10 cellular contexts compared by ENCODE assay signal in genomic region chr5:128227984-128228383, GRCh38.
A peak's percentile ranks its signal among the peaks of the same experiment; 100 is the strongest.
DNase-seq lines count a peak whose midpoint lies in the region; ATAC-seq and TF ChIP-seq lines count a peak whose summit lies in the region.
"Had no signal": no experiment of that assay in that cellular context is flagged by ENCODE, and none has a peak within 500 bp of the region (broad histone marks: within the 10 kb centered on the region; RNA-seq: fewer than 3 reads in every experiment).

No MANE protein-coding gene starts in this region.

- TF ChIP-seq CTCF in AG04450 (IDR thresholded peaks at IDR 0.05; ENCODE audit: low read depth, low read length) = no peak
- no peak for TF ChIP-seq CTCF in HFFc6 (IDR thresholded peaks at IDR 0.05)
- TF ChIP-seq CTCF in left lung (IDR thresholded peaks at IDR 0.05) = no peak

- H3K4me3 Mint-ChIP-seq in HFFc6 = no peak overlapping the region
- H3K4me3 Mint-ChIP-seq: neural progenitor cell had no signal

- peaks cover 15% of the 10 kb centered on the region for H3K4me1 Mint-ChIP-seq in HFFc6 (ENCODE audit: low read depth)

- POLR2A ChIA-PET in AG04450 (lab: Yijun Ruan, JAX) = no interaction called here

- no peaks in the 10 kb centered on the region for H3K9me3 ChIP-seq in AG04450 (ENCODE audit: control insufficient read depth, insufficient read depth, low read length)
- no peaks in the 10 kb centered on the region for H3K9me3 ChIP-seq in left lung

- intact Hi-C loops in left lung (cut with DNase I) = loop anchor here in 1 of 2 donors (10.0 kb wide), 1 partner anchor 617 kb away; no protein-coding TSS in a partner anchor

- no peaks in the 10 kb centered on the region for H3K9me3 Mint-ChIP-seq in HFFc6

- no peaks in the 10 kb centered on the region for H3K27me3 ChIP-seq in AG04450 (ENCODE audit: control insufficient read depth, insufficient read depth, low read length)
- H3K27me3 ChIP-seq in left lung = no peaks in the 10 kb centered on the region
- H3K27me3 ChIP-seq: neural progenitor cell had no signal

- H3K36me3 Mint-ChIP-seq in HFFc6 (ENCODE audit: low read depth) = no peaks in the 10 kb centered on the region
- H3K36me3 Mint-ChIP-seq: neural progenitor cell had no signal

- CTCF ChIA-PET in AG04450 (lab: Charles Lee) = interaction anchor here (1.3 to 1.8 kb wide), 2 partner anchors 15 to 271 kb away, joined by 5 to 6 read pairs; no protein-coding TSS in a partner anchor

- H3K27ac Mint-ChIP-seq in HFFc6 = no peak overlapping the region
- H3K27ac Mint-ChIP-seq: neural progenitor cell had no signal

- H3K4me3 ChIP-seq in AG04450 (ENCODE audit: low read depth, low read length) = no peak overlapping the region
- H3K4me3 ChIP-seq in left lung = no peak overlapping the region
- H3K4me3 ChIP-seq: neural progenitor cell had no signal

- peak; percentile 47 for DNase-seq in AG04450 (ENCODE audit: low read depth, low spot score)
- DNase-seq in HFFc6 = peak; percentile 69
- DNase-seq in astrocyte of the hippocampus (ENCODE audit: low read depth, low spot score) = peak; percentile 94
- DNase-seq in left lung = no peak
- no peak for DNase-seq in ecto neural progenitor cell (ENCODE audit: low spot score)
- DNase-seq in NCI-H526 (lab: John Stamatoyannopoulos, UW) = no peak
- DNase-seq: RPMI8226 had no signal

- no peaks in the 10 kb centered on the region for H3K36me3 ChIP-seq in left lung
- H3K36me3 ChIP-seq: neural progenitor cell had no signal

- peak; percentile 66 for ATAC-seq in left lung
- ATAC-seq in HG03039 (IDR thresholded peaks at IDR 0.05; ENCODE audit: unreplicated experiment) = no peak
- ATAC-seq in GM18909 (IDR thresholded peaks at IDR 0.05; ENCODE audit: poor library complexity, unreplicated experiment) = no peak

- H3K27ac ChIP-seq in AG04450 (ENCODE audit: low read depth, low read length) (no peak overlapping the region), left lung (no peak overlapping the region)
- H3K27ac ChIP-seq: neural progenitor cell had no signal

- no peaks in the 10 kb centered on the region for H3K4me1 ChIP-seq in left lung
- H3K4me1 ChIP-seq: neural progenitor cell had no signal

- H3K27me3 Mint-ChIP-seq in HFFc6 (ENCODE audit: insufficient read depth) = no peaks in the 10 kb centered on the region

Comparison
In these comparisons a context has a peak if more than half of its experiments do, and no peak if none do; other contexts are left out.
1. DNase-seq: peak in AG04450 (single experiment), HFFc6 (single experiment) and astrocyte of the hippocampus (single experiment); none in left lung (0 of 2), ecto neural progenitor cell (single experiment) and NCI-H526 (0 of 2).